8 cellular contexts compared by ENCODE assay signal in the genomic region with DNA sequence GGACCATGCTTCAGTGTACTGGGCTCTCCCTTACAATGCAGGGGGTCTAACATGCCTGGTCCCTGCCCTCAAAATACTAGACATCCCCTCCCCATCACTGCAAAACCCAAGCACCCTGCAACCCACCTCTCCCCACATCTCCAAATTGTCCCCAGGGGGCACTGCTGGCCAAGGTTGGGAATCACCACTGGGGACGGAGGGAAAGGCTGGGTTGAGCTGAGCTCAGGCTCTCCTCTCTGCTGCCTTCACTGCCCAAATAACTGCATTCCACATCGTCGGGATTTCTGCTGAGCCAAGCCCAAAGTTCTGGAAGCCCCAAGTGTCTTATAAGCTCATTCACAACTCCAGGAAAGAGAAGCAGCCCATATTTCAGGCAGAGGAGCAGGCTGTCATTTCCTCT.
DNase-seq lines count a peak whose midpoint lies in the region; ATAC-seq, FAIRE-seq and TF ChIP-seq lines count a peak whose summit lies in the region.

No MANE protein-coding gene starts in this region.

- no peaks in the 10 kb centered on the region for H3K4me1 Mint-ChIP-seq in immature natural killer cell
- H3K4me1 Mint-ChIP-seq in activated naive CD8-positive, alpha-beta T cell treated with anti-CD3 and anti-CD28 coated beads for 36 hours: no peaks in the 10 kb centered on the region

- H3K4me3 Mint-ChIP-seq in immature natural killer cell: no peak overlapping the region
- no peak overlapping the region for H3K4me3 Mint-ChIP-seq in activated naive CD8-positive, alpha-beta T cell treated with anti-CD3 and anti-CD28 coated beads for 36 hours

- H3K9me3 Mint-ChIP-seq in immature natural killer cell: no peaks in the 10 kb centered on the region
- H3K9me3 Mint-ChIP-seq in activated naive CD8-positive, alpha-beta T cell treated with anti-CD3 and anti-CD28 coated beads for 36 hours: no peaks in the 10 kb centered on the region

- no peak overlapping the region for H3K4me2 ChIP-seq in OCI-LY3 (ENCODE audit: low read length)

- ATAC-seq in pancreas: peak in 3 of 4 donors; percentile 71 to 80 (median 76)

- no peak overlapping the region for H3K27ac Mint-ChIP-seq in immature natural killer cell
- no peak overlapping the region for H3K27ac Mint-ChIP-seq in activated naive CD8-positive, alpha-beta T cell treated with anti-CD3 and anti-CD28 coated beads for 36 hours

- no peaks in the 10 kb centered on the region for H3K79me2 ChIP-seq in OCI-LY3 (ENCODE audit: low read length)

- H3K36me3 ChIP-seq in OCI-LY3 (replicated peaks; ENCODE audit: low read depth, low read length): no peaks in the 10 kb centered on the region
- no peaks in the 10 kb centered on the region for H3K36me3 ChIP-seq in pancreas

- H3K4me1 ChIP-seq in OCI-LY3 (ENCODE audit: low read length) (no peaks in the 10 kb centered on the region), pancreas (peaks cover 0 to 6% (median 6%) of the 10 kb centered on the region in 3 donors)

- WGBS in pancreas, 2 donors: 39 to 49% methylated on average over 3 of the region's 3 CpGs

- TF ChIP-seq CTCF in OCI-LY3 (IDR thresholded peaks at IDR 0.05; ENCODE audit: low read depth, low read length): peak; percentile 41
- peak; percentile 77 for TF ChIP-seq CTCF in fibroblast of pulmonary artery (IDR thresholded peaks at IDR 0.05; ENCODE audit: low read length, missing control alignments)
- peak in 2 of 4 donors; percentile 11 to 21 for TF ChIP-seq CTCF in pancreas (IDR thresholded peaks at IDR 0.05)

- H3K27ac ChIP-seq in OCI-LY3 (ENCODE audit: low read length) (no peak overlapping the region), pancreas (no peak overlapping the region)

- H3K36me3 Mint-ChIP-seq in immature natural killer cell: peaks cover 0 to 4% (median 0%) of the 10 kb centered on the region in 3 donors
- H3K36me3 Mint-ChIP-seq in activated naive CD8-positive, alpha-beta T cell treated with anti-CD3 and anti-CD28 coated beads for 36 hours: peaks cover 15% of the 10 kb centered on the region

- intact Hi-C loops in pancreas (cut with DNase I): no loop called here

- DNase-seq in NCI-H82 (lab: John Stamatoyannopoulos, UW): peak; percentile 43
- DNase-seq in NCI-H82 treated with DMSO at 0.1 percent for 48 hours (lab: John Stamatoyannopoulos, UW; ENCODE audit: unreplicated experiment): no peak
- DNase-seq in fibroblast of pulmonary artery (ENCODE audit: low read depth): peak; percentile 66
- DNase-seq in pancreas: peak in 2 of 6 donors; percentile 9 to 31
- DNase-seq in immature natural killer cell: no peak
- DNase-seq in stimulated activated CD4-positive, alpha-beta T cell treated with anti-CD3 and anti-CD28 coated beads, Interleukin-4, amount 100 ng/mL, for 1 hour: no peak
- no peak for DNase-seq in activated naive CD8-positive, alpha-beta T cell treated with anti-CD3 and anti-CD28 coated beads for 36 hours

- no peak overlapping the region for H2AFZ ChIP-seq in OCI-LY3 (ENCODE audit: low read depth, low read length)

- H3K27me3 Mint-ChIP-seq in immature natural killer cell (ENCODE audit: low read depth in 3 of 3): no peaks in the 10 kb centered on the region
- no peaks in the 10 kb centered on the region for H3K27me3 Mint-ChIP-seq in activated naive CD8-positive, alpha-beta T cell treated with anti-CD3 and anti-CD28 coated beads for 36 hours

- H3K9ac ChIP-seq in OCI-LY3 (ENCODE audit: low read length): no peak overlapping the region

- FAIRE-seq in pancreas (lab: Jason Lieb, UNC): no peak

- H4K20me1 ChIP-seq in OCI-LY3 (ENCODE audit: insufficient read depth, low read length): no peaks in the 10 kb centered on the region

- no peaks in the 10 kb centered on the region for H3K9me3 ChIP-seq in OCI-LY3 (ENCODE audit: insufficient read depth, low read length)
- H3K9me3 ChIP-seq in pancreas: no peaks in the 10 kb centered on the region

- no peak overlapping the region for H3K4me3 ChIP-seq in OCI-LY3 (ENCODE audit: low read length)
- no peak overlapping the region for H3K4me3 ChIP-seq in fibroblast of pulmonary artery (replicated peaks; ENCODE audit: low read depth, low read length)
- no peak overlapping the region for H3K4me3 ChIP-seq in pancreas

- H3K27me3 ChIP-seq in OCI-LY3 (ENCODE audit: low read depth, low read length): no peaks in the 10 kb centered on the region
- no peaks in the 10 kb centered on the region for H3K27me3 ChIP-seq in pancreas

Comparison
In these comparisons a context has a peak if more than half of its experiments do, and no peak if none do; other contexts are left out.
1. DNase-seq: peak in NCI-H82 (single experiment) and fibroblast of pulmonary artery (single experiment); none in NCI-H82 treated with DMSO at 0.1 percent for 48 hours (single experiment), immature natural killer cell (0 of 3), stimulated activated CD4-positive, alpha-beta T cell treated with anti-CD3 and anti-CD28 coated beads, Interleukin-4, amount 100 ng/mL, for 1 hour (single experiment) and activated naive CD8-positive, alpha-beta T cell treated with anti-CD3 and anti-CD28 coated beads for 36 hours (single experiment).